In genomic region chr11:74310857-74311256, GRCh38 we compare ENCODE assay signal across 9 cellular contexts. TPM values are rescaled to one million over a fixed set of nuclear protein-coding genes. Genes with fewer than 3 reads are reported as not detected.
DNase-seq lines count a peak whose midpoint lies in the region; ATAC-seq and TF ChIP-seq lines count a peak whose summit lies in the region.
"Had no signal": no experiment of that assay in that cellular context is flagged by ENCODE, and none has a peak within 500 bp of the region (broad histone marks: within the 10 kb centered on the region; RNA-seq: fewer than 3 reads in every experiment).

No MANE protein-coding gene starts in this region.

- WGBS in iPS DF 6.9 (ENCODE audit: insufficient coverage, insufficient read length): no CpG with 5 or more reads among the region's 11 CpGs

- TF ChIP-seq POLR2A in gastrocnemius medialis (IDR thresholded peaks at IDR 0.05): no peak

- no peak for TF ChIP-seq CTCF in gastrocnemius medialis (IDR thresholded peaks at IDR 0.05 in 4 of 5, conservative IDR thresholded peaks at IDR 0.05 in 1 of 5)

- peaks cover 23% of the 10 kb centered on the region for H3K27me3 ChIP-seq in H7 (ENCODE audit: control insufficient read depth, insufficient read depth, low read length)
- H3K27me3 ChIP-seq in iPS DF 6.9 (ENCODE audit: control insufficient read depth, insufficient read depth, low read length): peaks cover 6% of the 10 kb centered on the region; the same call in 1 of the 2 replicates
- no peaks in the 10 kb centered on the region for H3K27me3 ChIP-seq in gastrocnemius medialis

- H3K36me3 ChIP-seq in H7 (replicated peaks; ENCODE audit: control insufficient read depth, insufficient read depth, low read length) (no peaks in the 10 kb centered on the region), iPS DF 6.9 (ENCODE audit: control insufficient read depth, insufficient read depth, low read length) (no peaks in the 10 kb centered on the region), gastrocnemius medialis (no peaks in the 10 kb centered on the region)

- no peak for DNase-seq in H7
- DNase-seq in activated naive CD8-positive, alpha-beta T cell treated with anti-CD3 and anti-CD28 coated beads, Interleukin-2, amount 10 ng/mL, durations not matched to agents 7 days and 5 days: no peak
- no peak for DNase-seq in iPS DF 6.9 (ENCODE audit: low read depth, low spot score)
- DNase-seq in gastrocnemius medialis: no peak
- DNase-seq in AG08396 (ENCODE audit: low spot score): no peak
- no peak for DNase-seq in NCI-H2196 (lab: John Stamatoyannopoulos, UW; ENCODE audit: unreplicated experiment)
- no peak for DNase-seq in stimulated activated CD4-positive, alpha-beta T cell treated with anti-CD3 and anti-CD28 coated beads, Interleukin-2, amount 100 ng/mL, for 24 hours

- no peaks in the 10 kb centered on the region for H3K9me3 ChIP-seq in iPS DF 6.9 (ENCODE audit: control insufficient read depth, insufficient read depth, low read length)
- no peaks in the 10 kb centered on the region for H3K9me3 ChIP-seq in gastrocnemius medialis

- H3K4me1 Mint-ChIP-seq in activated naive CD8-positive, alpha-beta T cell treated with anti-CD3 and anti-CD28 coated beads, Interleukin-2, amount 10 ng/mL, durations not matched to agents 7 days and 5 days: peaks cover 13% of the 10 kb centered on the region

- H3K27ac ChIP-seq in iPS DF 6.9 (ENCODE audit: low read length) (no peak overlapping the region), gastrocnemius medialis (no peak overlapping the region)

- POLR2A ChIA-PET in activated naive CD8-positive, alpha-beta T cell treated with anti-CD3 and anti-CD28 coated beads, Interleukin-2, amount 10 ng/mL, durations not matched to agents 7 days and 5 days (lab: Charles Lee): no interaction called here

- peaks cover 2% of the 10 kb centered on the region for H3K9me3 Mint-ChIP-seq in activated naive CD8-positive, alpha-beta T cell treated with anti-CD3 and anti-CD28 coated beads, Interleukin-2, amount 10 ng/mL, durations not matched to agents 7 days and 5 days

- peak overlapping the region; percentile 43 for H3K4me3 ChIP-seq in H7 (ENCODE audit: insufficient read depth, low read depth, low read length)
- H3K4me3 ChIP-seq in iPS DF 6.9 (ENCODE audit: low read length): peak overlapping the region; percentile 20; the same call in 1 of the 2 replicates
- H3K4me3 ChIP-seq in gastrocnemius medialis: peak overlapping the region in 3 of 4 donors; percentile 48 to 73 (median 59)
- H3K4me3 ChIP-seq: GM12878 had no signal

- H3K4me1 ChIP-seq in iPS DF 6.9 (ENCODE audit: control insufficient read depth, insufficient read depth, low read length): no peaks in the 10 kb centered on the region; the same call in 1 of the 2 replicates
- H3K4me1 ChIP-seq in gastrocnemius medialis: no peaks in the 10 kb centered on the region

- no peaks in the 10 kb centered on the region for H3K36me3 Mint-ChIP-seq in activated naive CD8-positive, alpha-beta T cell treated with anti-CD3 and anti-CD28 coated beads, Interleukin-2, amount 10 ng/mL, durations not matched to agents 7 days and 5 days

- intact Hi-C loops in gastrocnemius medialis (cut with DNase I; ENCODE audit: low total_unique reads): loop anchor here (1.0 kb wide), 1 partner anchor 14 kb away; no protein-coding TSS in a partner anchor

- in situ Hi-C loops in gastrocnemius medialis (cut with MboI; ENCODE audit: low sequenced_read_pairs in 4 of 4): no loop called here

- H3K4me3 Mint-ChIP-seq in activated naive CD8-positive, alpha-beta T cell treated with anti-CD3 and anti-CD28 coated beads, Interleukin-2, amount 10 ng/mL, durations not matched to agents 7 days and 5 days: peak overlapping the region; percentile 76

- peaks cover 46% of the 10 kb centered on the region for H3K27me3 Mint-ChIP-seq in activated naive CD8-positive, alpha-beta T cell treated with anti-CD3 and anti-CD28 coated beads, Interleukin-2, amount 10 ng/mL, durations not matched to agents 7 days and 5 days

- H3K27ac Mint-ChIP-seq in activated naive CD8-positive, alpha-beta T cell treated with anti-CD3 and anti-CD28 coated beads, Interleukin-2, amount 10 ng/mL, durations not matched to agents 7 days and 5 days: no peak overlapping the region

- no peak for ATAC-seq in activated naive CD8-positive, alpha-beta T cell treated with anti-CD3 and anti-CD28 coated beads, Interleukin-2, amount 10 ng/mL, durations not matched to agents 7 days and 5 days (ENCODE audit: low read depth)
- ATAC-seq in gastrocnemius medialis (no peak), HG03135 (IDR thresholded peaks at IDR 0.05; ENCODE audit: unreplicated experiment) (no peak)

RNA-seq across cellular contexts. Expression of gene P4HA3, which starts 0.6 kb away (rescaled TPM):
- total RNA-seq in H7 (2014; rRNA removed; shearing (Covaris generic)): 0.14 TPM in 1 of 2 replicates, not detected in the other
- total RNA-seq in activated naive CD8-positive, alpha-beta T cell treated with anti-CD3 and anti-CD28 coated beads, Interleukin-2, amount 10 ng/mL, durations not matched to agents 7 days and 5 days: not detected
- total RNA-seq in gastrocnemius medialis: under 1 TPM in 1 of 4 donors, not detected in 3; 0.09 TPM
- total RNA-seq: GM12878 had no signal
